2 cellular contexts compared by ENCODE assay signal in the genomic region with DNA sequence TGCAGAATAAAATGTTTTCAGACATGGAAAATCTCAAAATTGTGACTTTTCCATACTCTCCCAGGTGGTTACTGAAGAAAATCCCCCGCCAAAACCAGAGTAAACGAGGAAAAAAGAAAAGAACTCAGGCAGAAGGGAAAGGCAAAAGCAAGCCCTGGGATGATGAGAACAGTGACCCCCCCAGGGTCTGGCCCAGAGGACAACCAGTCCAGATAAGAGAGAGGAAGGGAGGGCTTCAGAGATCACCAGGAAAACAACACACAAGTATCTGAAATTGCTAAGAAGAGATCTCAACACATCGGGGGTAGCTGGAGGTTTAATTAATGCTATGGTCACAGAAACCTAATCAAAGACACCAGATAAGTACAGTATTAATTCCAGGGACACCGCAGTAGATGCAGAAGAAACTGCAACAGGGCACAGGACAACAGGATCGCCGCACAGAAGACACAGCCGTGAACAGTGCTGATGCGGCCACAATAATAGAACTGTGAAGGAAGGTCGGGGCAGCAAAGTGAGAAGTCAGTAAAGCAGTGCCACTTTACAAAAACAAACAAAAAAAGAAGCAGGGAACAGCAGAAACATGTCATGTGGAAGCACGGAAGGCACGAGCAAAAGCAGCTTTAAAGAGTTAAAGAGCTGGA.
TF ChIP-seq lines count a peak whose summit lies in the region.

No MANE protein-coding gene starts in this region.

TF ChIP-seq in GM23338, 12 proteins besides CTCF, POLR2A, EP300 and RAD21 (continues in another document):
- TF ChIP-seq, protein P1, sequence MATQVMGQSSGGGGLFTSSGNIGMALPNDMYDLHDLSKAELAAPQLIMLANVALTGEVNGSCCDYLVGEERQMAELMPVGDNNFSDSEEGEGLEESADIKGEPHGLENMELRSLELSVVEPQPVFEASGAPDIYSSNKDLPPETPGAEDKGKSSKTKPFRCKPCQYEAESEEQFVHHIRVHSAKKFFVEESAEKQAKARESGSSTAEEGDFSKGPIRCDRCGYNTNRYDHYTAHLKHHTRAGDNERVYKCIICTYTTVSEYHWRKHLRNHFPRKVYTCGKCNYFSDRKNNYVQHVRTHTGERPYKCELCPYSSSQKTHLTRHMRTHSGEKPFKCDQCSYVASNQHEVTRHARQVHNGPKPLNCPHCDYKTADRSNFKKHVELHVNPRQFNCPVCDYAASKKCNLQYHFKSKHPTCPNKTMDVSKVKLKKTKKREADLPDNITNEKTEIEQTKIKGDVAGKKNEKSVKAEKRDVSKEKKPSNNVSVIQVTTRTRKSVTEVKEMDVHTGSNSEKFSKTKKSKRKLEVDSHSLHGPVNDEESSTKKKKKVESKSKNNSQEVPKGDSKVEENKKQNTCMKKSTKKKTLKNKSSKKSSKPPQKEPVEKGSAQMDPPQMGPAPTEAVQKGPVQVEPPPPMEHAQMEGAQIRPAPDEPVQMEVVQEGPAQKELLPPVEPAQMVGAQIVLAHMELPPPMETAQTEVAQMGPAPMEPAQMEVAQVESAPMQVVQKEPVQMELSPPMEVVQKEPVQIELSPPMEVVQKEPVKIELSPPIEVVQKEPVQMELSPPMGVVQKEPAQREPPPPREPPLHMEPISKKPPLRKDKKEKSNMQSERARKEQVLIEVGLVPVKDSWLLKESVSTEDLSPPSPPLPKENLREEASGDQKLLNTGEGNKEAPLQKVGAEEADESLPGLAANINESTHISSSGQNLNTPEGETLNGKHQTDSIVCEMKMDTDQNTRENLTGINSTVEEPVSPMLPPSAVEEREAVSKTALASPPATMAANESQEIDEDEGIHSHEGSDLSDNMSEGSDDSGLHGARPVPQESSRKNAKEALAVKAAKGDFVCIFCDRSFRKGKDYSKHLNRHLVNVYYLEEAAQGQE (IDR thresholded peaks at IDR 0.05; ENCODE audit: unreplicated experiment): no peak
- no peak for TF ChIP-seq ZNF331 (CRISPR knock-in tag; IDR thresholded peaks at IDR 0.05; ENCODE audit: low read depth)
- TF ChIP-seq, protein P2, sequence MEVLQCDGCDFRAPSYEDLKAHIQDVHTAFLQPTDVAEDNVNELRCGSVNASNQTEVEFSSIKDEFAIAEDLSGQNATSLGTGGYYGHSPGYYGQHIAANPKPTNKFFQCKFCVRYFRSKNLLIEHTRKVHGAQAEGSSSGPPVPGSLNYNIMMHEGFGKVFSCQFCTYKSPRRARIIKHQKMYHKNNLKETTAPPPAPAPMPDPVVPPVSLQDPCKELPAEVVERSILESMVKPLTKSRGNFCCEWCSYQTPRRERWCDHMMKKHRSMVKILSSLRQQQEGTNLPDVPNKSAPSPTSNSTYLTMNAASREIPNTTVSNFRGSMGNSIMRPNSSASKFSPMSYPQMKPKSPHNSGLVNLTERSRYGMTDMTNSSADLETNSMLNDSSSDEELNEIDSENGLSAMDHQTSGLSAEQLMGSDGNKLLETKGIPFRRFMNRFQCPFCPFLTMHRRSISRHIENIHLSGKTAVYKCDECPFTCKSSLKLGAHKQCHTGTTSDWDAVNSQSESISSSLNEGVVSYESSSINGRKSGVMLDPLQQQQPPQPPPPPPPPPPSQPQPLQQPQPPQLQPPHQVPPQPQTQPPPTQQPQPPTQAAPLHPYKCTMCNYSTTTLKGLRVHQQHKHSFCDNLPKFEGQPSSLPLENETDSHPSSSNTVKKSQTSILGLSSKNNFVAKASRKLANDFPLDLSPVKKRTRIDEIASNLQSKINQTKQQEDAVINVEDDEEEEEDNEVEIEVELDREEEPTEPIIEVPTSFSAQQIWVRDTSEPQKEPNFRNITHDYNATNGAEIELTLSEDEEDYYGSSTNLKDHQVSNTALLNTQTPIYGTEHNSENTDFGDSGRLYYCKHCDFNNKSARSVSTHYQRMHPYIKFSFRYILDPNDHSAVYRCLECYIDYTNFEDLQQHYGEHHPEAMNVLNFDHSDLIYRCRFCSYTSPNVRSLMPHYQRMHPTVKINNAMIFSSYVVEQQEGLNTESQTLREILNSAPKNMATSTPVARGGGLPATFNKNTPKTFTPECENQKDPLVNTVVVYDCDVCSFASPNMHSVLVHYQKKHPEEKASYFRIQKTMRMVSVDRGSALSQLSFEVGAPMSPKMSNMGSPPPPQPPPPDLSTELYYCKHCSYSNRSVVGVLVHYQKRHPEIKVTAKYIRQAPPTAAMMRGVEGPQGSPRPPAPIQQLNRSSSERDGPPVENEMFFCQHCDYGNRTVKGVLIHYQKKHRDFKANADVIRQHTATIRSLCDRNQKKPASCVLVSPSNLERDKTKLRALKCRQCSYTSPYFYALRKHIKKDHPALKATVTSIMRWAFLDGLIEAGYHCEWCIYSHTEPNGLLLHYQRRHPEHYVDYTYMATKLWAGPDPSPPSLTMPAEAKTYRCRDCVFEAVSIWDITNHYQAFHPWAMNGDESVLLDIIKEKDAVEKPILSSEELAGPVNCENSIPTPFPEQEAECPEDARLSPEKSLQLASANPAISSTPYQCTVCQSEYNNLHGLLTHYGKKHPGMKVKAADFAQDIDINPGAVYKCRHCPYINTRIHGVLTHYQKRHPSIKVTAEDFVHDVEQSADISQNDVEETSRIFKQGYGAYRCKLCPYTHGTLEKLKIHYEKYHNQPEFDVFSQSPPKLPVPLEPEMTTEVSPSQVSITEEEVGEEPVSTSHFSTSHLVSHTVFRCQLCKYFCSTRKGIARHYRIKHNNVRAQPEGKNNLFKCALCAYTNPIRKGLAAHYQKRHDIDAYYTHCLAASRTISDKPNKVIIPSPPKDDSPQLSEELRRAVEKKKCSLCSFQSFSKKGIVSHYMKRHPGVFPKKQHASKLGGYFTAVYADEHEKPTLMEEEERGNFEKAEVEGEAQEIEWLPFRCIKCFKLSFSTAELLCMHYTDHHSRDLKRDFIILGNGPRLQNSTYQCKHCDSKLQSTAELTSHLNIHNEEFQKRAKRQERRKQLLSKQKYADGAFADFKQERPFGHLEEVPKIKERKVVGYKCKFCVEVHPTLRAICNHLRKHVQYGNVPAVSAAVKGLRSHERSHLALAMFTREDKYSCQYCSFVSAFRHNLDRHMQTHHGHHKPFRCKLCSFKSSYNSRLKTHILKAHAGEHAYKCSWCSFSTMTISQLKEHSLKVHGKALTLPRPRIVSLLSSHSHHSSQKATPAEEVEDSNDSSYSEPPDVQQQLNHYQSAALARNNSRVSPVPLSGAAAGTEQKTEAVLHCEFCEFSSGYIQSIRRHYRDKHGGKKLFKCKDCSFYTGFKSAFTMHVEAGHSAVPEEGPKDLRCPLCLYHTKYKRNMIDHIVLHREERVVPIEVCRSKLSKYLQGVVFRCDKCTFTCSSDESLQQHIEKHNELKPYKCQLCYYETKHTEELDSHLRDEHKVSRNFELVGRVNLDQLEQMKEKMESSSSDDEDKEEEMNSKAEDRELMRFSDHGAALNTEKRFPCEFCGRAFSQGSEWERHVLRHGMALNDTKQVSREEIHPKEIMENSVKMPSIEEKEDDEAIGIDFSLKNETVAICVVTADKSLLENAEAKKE (CRISPR knock-in tag; IDR thresholded peaks at IDR 0.05): no peak
- TF ChIP-seq POLR2AphosphoS5 (IDR thresholded peaks at IDR 0.05; ENCODE audit: low read depth): no peak
- no peak for TF ChIP-seq STAT1 (IDR thresholded peaks at IDR 0.05; ENCODE audit: unreplicated experiment)
- no peak for TF ChIP-seq CREB1 (CRISPR knock-in tag; IDR thresholded peaks at IDR 0.05; ENCODE audit: low read depth)
- no peak for TF ChIP-seq EZH2 (IDR thresholded peaks at IDR 0.05; ENCODE audit: low read depth, unreplicated experiment)
- TF ChIP-seq EZH2phosphoT487 (IDR thresholded peaks at IDR 0.05; ENCODE audit: unreplicated experiment): no peak
- TF ChIP-seq ZNF114 (CRISPR knock-in tag; IDR thresholded peaks at IDR 0.05): no peak
- no peak for TF ChIP-seq JUNB (IDR thresholded peaks at IDR 0.05; ENCODE audit: unreplicated experiment)
- no peak for TF ChIP-seq NANOG (IDR thresholded peaks at IDR 0.05; ENCODE audit: borderline replicate concordance)

TF ChIP-seq in IMR-90, 13 proteins besides CTCF, POLR2A, EP300 and RAD21:
- TF ChIP-seq MXI1 (IDR thresholded peaks at IDR 0.05; ENCODE audit: borderline replicate concordance, low read depth, low read length) (no peak), RFX5 (IDR thresholded peaks at IDR 0.05; ENCODE audit: low read depth, low read length) (no peak)
